In the genomic region with DNA sequence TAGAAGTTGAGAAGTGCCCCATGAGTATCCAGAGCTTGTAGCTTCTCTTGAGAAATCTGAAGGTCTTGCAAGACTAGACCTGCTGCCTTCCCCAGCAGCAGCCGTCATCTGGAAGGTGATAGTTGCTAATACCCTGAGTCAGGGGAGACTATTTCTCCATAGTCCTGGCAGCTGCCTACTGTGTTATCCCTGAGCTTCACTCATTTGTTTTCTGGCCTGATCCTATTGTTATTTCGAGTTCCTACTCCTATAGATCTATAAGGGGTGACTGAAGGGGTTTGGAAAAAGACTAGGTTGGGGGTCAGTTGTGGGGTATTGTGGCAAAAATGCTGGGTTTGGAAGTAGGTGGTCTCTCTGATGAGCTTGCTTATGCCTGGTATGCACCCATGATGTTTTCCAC, we compare ENCODE assay signal across 24 cellular contexts.
DNase-seq lines count a peak whose midpoint lies in the region; ATAC-seq, FAIRE-seq and TF ChIP-seq lines count a peak whose summit lies in the region.
"Had no signal": no experiment of that assay in that cellular context is flagged by ENCODE, and none has a peak within 500 bp of the region (broad histone marks: within the 10 kb centered on the region; RNA-seq: fewer than 3 reads in every experiment).

No MANE protein-coding gene starts in this region.

- no peak overlapping the region for H3K4me3 ChIP-seq in H7 (ENCODE audit: insufficient read depth, low read depth, low read length)
- no peak overlapping the region for H3K4me3 ChIP-seq in MG63
- no peak overlapping the region for H3K4me3 ChIP-seq in choroid plexus epithelial cell (ENCODE audit: low read depth, low read length)
- H3K4me3 ChIP-seq in iPS-20b (ENCODE audit: low read length), result peak overlapping the region; percentile 34; the same call in 1 of the 2 replicates
- no peak overlapping the region for H3K4me3 ChIP-seq in small intestine (ENCODE audit: low read depth in 1 of 2, low read length in 2 of 2)
- H3K4me3 ChIP-seq: BLaER1, Peyer's patch had no signal

- H3K4me1 ChIP-seq in iPS-20b (ENCODE audit: insufficient read depth, low read length) (peaks cover 32% of the 10 kb centered on the region; the same call in 1 of the 2 replicates), small intestine (ENCODE audit: control insufficient read depth in 2 of 2, insufficient read depth in 1 of 2, low read depth in 1 of 2, low read length in 1 of 2) (no peaks in the 10 kb centered on the region)
- H3K4me1 ChIP-seq: Peyer's patch had no signal

- H3K9ac ChIP-seq in iPS-20b (ENCODE audit: low read depth, low read length), result no peak overlapping the region; the same call in 1 of the 2 replicates
- H3K9ac ChIP-seq: BLaER1 had no signal

- FAIRE-seq in small intestine (lab: Jason Lieb, UNC), result no peak
- FAIRE-seq: GM19239, HTR-8/SVneo had no signal

- TF ChIP-seq CTCF in choroid plexus epithelial cell (conservative IDR thresholded peaks at IDR 0.05; ENCODE audit: low read depth, low read length), result no peak

- H3K9me3 ChIP-seq in MG63, result no peaks in the 10 kb centered on the region
- no peaks in the 10 kb centered on the region for H3K9me3 ChIP-seq in iPS-20b (ENCODE audit: insufficient read depth, low read depth, low read length)
- H3K9me3 ChIP-seq in small intestine (ENCODE audit: control insufficient read depth, low read depth), result no peaks in the 10 kb centered on the region
- H3K9me3 ChIP-seq: BLaER1, Peyer's patch had no signal

- ATAC-seq in GM18907 (IDR thresholded peaks at IDR 0.05; ENCODE audit: unreplicated experiment), result no peak
- ATAC-seq: Right ventricle myocardium inferior, T-cell had no signal

- no peak overlapping the region for H3K27ac ChIP-seq in iPS-20b (ENCODE audit: low read length)
- H3K27ac ChIP-seq in small intestine (ENCODE audit: low read depth in 1 of 2, low read length in 1 of 2), result no peak overlapping the region
- H3K27ac ChIP-seq: BLaER1, Peyer's patch had no signal

- WGBS in small intestine, 3 donors, result 45 to 47% (median 46%) methylated on average over 2 of the region's 2 CpGs

- H3K36me3 ChIP-seq in H7 (replicated peaks; ENCODE audit: control insufficient read depth, insufficient read depth, low read length) (no peaks in the 10 kb centered on the region), MG63 (no peaks in the 10 kb centered on the region), iPS-20b (ENCODE audit: insufficient read depth, low read depth, low read length) (no peaks in the 10 kb centered on the region), small intestine (ENCODE audit: control insufficient read depth in 2 of 2, insufficient read depth in 2 of 2, low read length in 2 of 2) (no peaks in the 10 kb centered on the region)
- H3K36me3 ChIP-seq: BLaER1, Peyer's patch had no signal

- H3K27me3 ChIP-seq in H7 (ENCODE audit: control insufficient read depth, insufficient read depth, low read length), result no peaks in the 10 kb centered on the region
- H3K27me3 ChIP-seq in MG63, result no peaks in the 10 kb centered on the region
- no peaks in the 10 kb centered on the region for H3K27me3 ChIP-seq in iPS-20b (ENCODE audit: insufficient read depth, low read length)
- no peaks in the 10 kb centered on the region for H3K27me3 ChIP-seq in small intestine (ENCODE audit: control insufficient read depth in 2 of 2, insufficient read depth in 2 of 2, low read length in 2 of 2)
- H3K27me3 ChIP-seq: BLaER1, Peyer's patch had no signal

- DNase-seq in H7 (peak; percentile 10), MG63 (peak; percentile 43), choroid plexus epithelial cell (ENCODE audit: low read depth) (peak; percentile 15), small intestine (no peak), inferior parietal cortex (ENCODE audit: extremely low spot score) (no peak), NCI-H128 (lab: John Stamatoyannopoulos, UW; ENCODE audit: unreplicated experiment) (no peak)
- DNase-seq: Calu3; CD4-positive, alpha-beta memory T cell; GF-D8; GOT3; Kasumi-1; NCI-H1105; NCI-H1694 treated with DMSO at 0.1 percent for 48 hours; NCI-H2107; NCI-H510A treated with DMSO at 0.1 percent for 48 hours; NCI-H774; Peyer's patch; T-cell had no signal

Comparison
In these comparisons a context has a peak if more than half of its experiments do, and no peak if none do; other contexts are left out.
1. DNase-seq: peak in H7 (single experiment), MG63 (single experiment) and choroid plexus epithelial cell (single experiment); none in small intestine (single experiment), inferior parietal cortex (single experiment) and NCI-H128 (single experiment).